20 cellular contexts compared by ENCODE assay signal in genomic region chr7:24717247-24717622, GRCh38.
"Had no signal": no experiment of that assay in that cellular context is flagged by ENCODE, and none has a peak within 500 bp of the region (broad histone marks: within the 10 kb centered on the region; RNA-seq: fewer than 3 reads in every experiment).

No MANE protein-coding gene starts in this region.

- H3K4me1 ChIP-seq: sigmoid colon, stomach, testis, upper lobe of left lung had no signal

- H3K9me3 ChIP-seq: ovary, sigmoid colon, stomach, testis, upper lobe of left lung had no signal

- H3K27ac Mint-ChIP-seq: activated CD4-positive, alpha-beta T cell treated with anti-CD3 and anti-CD28 coated beads for 36 hours; activated CD8-positive, alpha-beta T cell treated with anti-CD3 and anti-CD28 coated beads for 36 hours; activated naive CD8-positive, alpha-beta T cell; T-helper 17 cell had no signal

- H3K4me3 ChIP-seq: ovary, sigmoid colon, stomach, testis, upper lobe of left lung had no signal

- H3K27ac ChIP-seq: ovary, sigmoid colon, stomach, testis, upper lobe of left lung, WERI-Rb-1 had no signal

- H3K4me3 Mint-ChIP-seq: activated CD4-positive, alpha-beta T cell treated with anti-CD3 and anti-CD28 coated beads for 36 hours; activated CD8-positive, alpha-beta T cell treated with anti-CD3 and anti-CD28 coated beads for 36 hours; activated naive CD8-positive, alpha-beta T cell; brain; T-helper 17 cell had no signal

- ATAC-seq: activated CD4-positive, alpha-beta T cell treated with anti-CD3 and anti-CD28 coated beads for 36 hours; activated CD8-positive, alpha-beta T cell treated with anti-CD3 and anti-CD28 coated beads for 36 hours; left ventricle myocardium superior; T-helper 17 cell had no signal

- DNase-seq: activated CD4-positive, alpha-beta T cell treated with anti-CD3 and anti-CD28 coated beads for 36 hours; activated CD8-positive, alpha-beta memory T cell treated with anti-CD3 and anti-CD28 coated beads, Interleukin-2, amount 50 U/mL, for 48 hours; activated CD8-positive, alpha-beta T cell treated with anti-CD3 and anti-CD28 coated beads for 36 hours; activated gamma-delta T cell treated with Interleukin-2 at 50 U/mL for 16 hours; amygdala; cortex of kidney; effector CD4-positive, alpha-beta T cell; hypothalamus; left ventricle myocardium superior; mesendoderm; ovary; sigmoid colon; stimulated activated CD4-positive, alpha-beta T cell treated with anti-CD3 and anti-CD28 coated beads, Interleukin-1b, Interleukin-23, amount 100 ng/mL, for 48 hours; stomach; T-helper 17 cell; testis; WERI-Rb-1 had no signal

- H3K9me3 Mint-ChIP-seq: activated CD8-positive, alpha-beta T cell treated with anti-CD3 and anti-CD28 coated beads for 36 hours; brain had no signal

- H3K36me3 ChIP-seq: ovary, sigmoid colon, upper lobe of left lung, WERI-Rb-1 had no signal

- H3K36me3 Mint-ChIP-seq: activated naive CD8-positive, alpha-beta T cell had no signal

- H3K27me3 ChIP-seq: ovary, sigmoid colon, stomach, testis, upper lobe of left lung had no signal
